In the genomic region with DNA sequence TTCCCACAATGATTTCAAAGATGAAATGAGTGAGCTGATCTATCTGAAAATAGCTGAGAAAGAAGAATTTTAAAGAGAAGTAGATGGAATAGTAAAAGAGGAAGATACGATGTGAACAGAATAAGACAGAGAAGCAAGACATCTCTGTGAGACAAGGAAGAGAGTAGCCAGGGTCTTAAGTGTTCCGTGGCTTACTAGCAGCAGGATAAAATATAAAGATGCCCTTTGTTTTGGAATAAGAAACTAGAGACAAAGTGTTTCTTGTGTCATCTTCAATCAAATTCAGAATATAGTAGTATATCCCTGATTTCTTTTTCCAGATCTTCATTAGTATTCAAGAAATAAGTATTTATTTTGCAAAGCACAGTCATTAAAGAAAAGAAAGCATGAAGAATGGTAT, we compare ENCODE assay signal across 15 cellular contexts.
"Had no signal": no experiment of that assay in that cellular context is flagged by ENCODE, and none has a peak within 500 bp of the region (broad histone marks: within the 10 kb centered on the region; RNA-seq: fewer than 3 reads in every experiment).

No MANE protein-coding gene starts in this region.

- H3K27ac Mint-ChIP-seq: dendritic cell treated with granulocyte-macrophage colony-stimulating factor and Interleukin-4, amounts not matched to agents 40 ng/mL and 50 ng/mL, for 4 days; effector memory CD8-positive, alpha-beta T cell; naive B cell; nephron had no signal

- H3K4me1 ChIP-seq: esophagus squamous epithelium, heart right ventricle, right atrium auricular region had no signal

- H3K27me3 Mint-ChIP-seq: dendritic cell treated with granulocyte-macrophage colony-stimulating factor and Interleukin-4, amounts not matched to agents 40 ng/mL and 50 ng/mL, for 4 days; naive B cell had no signal

- H3K27me3 ChIP-seq: esophagus squamous epithelium, right atrium auricular region, sigmoid colon had no signal

- ATAC-seq: effector memory CD8-positive, alpha-beta T cell; heart right ventricle had no signal

- H3K9me3 ChIP-seq: esophagus squamous epithelium, sigmoid colon had no signal

- DNase-seq: effector memory CD8-positive, alpha-beta T cell; esophagus squamous epithelium; heart right ventricle; hypothalamus; kidney glomerular epithelial cell; mesendoderm; naive B cell; sigmoid colon; stimulated activated CD4-positive, alpha-beta T cell treated with anti-CD3 and anti-CD28 coated beads, Interleukin-12 subunit alpha, Interleukin-12 subunit beta, amount 100 ng/mL, for 4 hours; stimulated activated naive CD4-positive, alpha-beta T cell treated with Interleukin-2 at 50 U/mL for 16 hours; trophoblast cell had no signal

- H3K36me3 ChIP-seq: esophagus squamous epithelium, heart right ventricle, right atrium auricular region, sigmoid colon had no signal

- H3K27ac ChIP-seq: esophagus squamous epithelium, heart right ventricle, right atrium auricular region, sigmoid colon, skin epidermis had no signal

- H3K36me3 Mint-ChIP-seq: naive B cell had no signal

- H3K4me3 Mint-ChIP-seq: dendritic cell treated with granulocyte-macrophage colony-stimulating factor and Interleukin-4, amounts not matched to agents 40 ng/mL and 50 ng/mL, for 4 days; effector memory CD8-positive, alpha-beta T cell; naive B cell; nephron had no signal

- H3K9me3 Mint-ChIP-seq: dendritic cell treated with granulocyte-macrophage colony-stimulating factor and Interleukin-4, amounts not matched to agents 40 ng/mL and 50 ng/mL, for 4 days; effector memory CD8-positive, alpha-beta T cell had no signal

- H3K4me1 Mint-ChIP-seq: naive B cell, nephron had no signal

- H3K4me3 ChIP-seq: esophagus squamous epithelium, heart right ventricle, right atrium auricular region, sigmoid colon, skin epidermis had no signal
